In the genomic region with DNA sequence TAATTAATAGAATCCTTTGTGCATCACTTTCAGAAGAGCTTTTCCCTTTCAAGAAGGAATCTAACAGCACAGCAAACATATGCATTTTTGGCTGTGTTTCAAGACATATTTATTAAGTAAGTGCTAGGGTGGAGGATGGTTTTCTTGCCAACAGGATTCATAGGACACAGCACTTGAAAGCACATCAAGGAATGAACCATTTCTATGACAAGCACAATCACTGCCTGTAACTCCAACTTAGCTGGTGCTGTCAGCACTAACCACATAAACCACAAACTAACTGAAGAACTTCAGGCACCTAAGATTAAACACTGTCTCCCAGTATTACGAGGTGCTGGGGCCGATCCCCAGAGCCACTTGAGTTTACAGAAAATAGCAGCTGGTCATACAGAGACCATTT, we compare ENCODE assay signal across 10 cellular contexts. TPM values are rescaled to one million over a fixed set of nuclear protein-coding genes. Genes with fewer than 3 reads are reported as not detected.
DNase-seq lines count a peak whose midpoint lies in the region; ATAC-seq and TF ChIP-seq lines count a peak whose summit lies in the region.
"Had no signal": no experiment of that assay in that cellular context is flagged by ENCODE, and none has a peak within 500 bp of the region (broad histone marks: within the 10 kb centered on the region; RNA-seq: fewer than 3 reads in every experiment).

No MANE protein-coding gene starts in this region.

- H3K27me3 ChIP-seq in AG04450 (ENCODE audit: control insufficient read depth, insufficient read depth, low read length) (no peaks in the 10 kb centered on the region), Karpas-422 (ENCODE audit: low read length) (no peaks in the 10 kb centered on the region)
- H3K27me3 ChIP-seq in CD8-positive, alpha-beta T cell (ENCODE audit: insufficient read depth, low read length): no peaks in the 10 kb centered on the region

- H3K36me3 Mint-ChIP-seq in activated T-helper 17 cell treated with anti-CD3 and anti-CD28 coated beads, Interleukin-2, amount 50 U/mL, for 72 hours (ENCODE audit: low read depth): no peaks in the 10 kb centered on the region
- no peaks in the 10 kb centered on the region for H3K36me3 Mint-ChIP-seq in CD8-positive, alpha-beta T cell
- H3K36me3 Mint-ChIP-seq in T-helper 17 cell (ENCODE audit: low read depth): no peaks in the 10 kb centered on the region

- H3K27ac ChIP-seq in AG04450 (ENCODE audit: low read depth, low read length) (no peak overlapping the region), Karpas-422 (ENCODE audit: low read length) (no peak overlapping the region)
- no peak overlapping the region for H3K27ac ChIP-seq in CD8-positive, alpha-beta T cell (ENCODE audit: low read depth, low read length)

- H3K4me1 Mint-ChIP-seq in activated T-helper 17 cell treated with anti-CD3 and anti-CD28 coated beads, Interleukin-2, amount 50 U/mL, for 72 hours: no peaks in the 10 kb centered on the region
- H3K4me1 Mint-ChIP-seq in CD8-positive, alpha-beta T cell (ENCODE audit: low read depth): peaks cover 5% of the 10 kb centered on the region
- H3K4me1 Mint-ChIP-seq in T-helper 17 cell: peaks cover 3% of the 10 kb centered on the region

- H4K20me1 ChIP-seq in Karpas-422 (ENCODE audit: insufficient read depth, low read depth, low read length): no peaks in the 10 kb centered on the region

- no peaks in the 10 kb centered on the region for H3K36me3 ChIP-seq in Karpas-422 (ENCODE audit: insufficient read depth, low read length)
- H3K36me3 ChIP-seq in CD8-positive, alpha-beta T cell (ENCODE audit: insufficient read depth, low read length): no peaks in the 10 kb centered on the region

- intact Hi-C loops in CD8-positive, alpha-beta T cell (cut with DNase I, micrococcal nuclease): no loop called here

- H3K4me3 ChIP-seq in AG04450 (ENCODE audit: low read depth, low read length) (no peak overlapping the region), Karpas-422 (ENCODE audit: low read length) (no peak overlapping the region)
- no peak overlapping the region for H3K4me3 ChIP-seq in CD8-positive, alpha-beta T cell (ENCODE audit: low read depth, low read length)

- CTCF ChIA-PET in AG04450 (lab: Charles Lee): no interaction called here
- CTCF ChIA-PET in CD8-positive, alpha-beta T cell (lab: Charles Lee): no interaction called here

- H3K4me1 ChIP-seq in Karpas-422 (ENCODE audit: low read length): no peaks in the 10 kb centered on the region
- H3K4me1 ChIP-seq in CD8-positive, alpha-beta T cell (ENCODE audit: insufficient read depth, low read length): no peaks in the 10 kb centered on the region

- H3K27me3 Mint-ChIP-seq in activated T-helper 17 cell treated with anti-CD3 and anti-CD28 coated beads, Interleukin-2, amount 50 U/mL, for 72 hours: peaks cover 6% of the 10 kb centered on the region
- H3K27me3 Mint-ChIP-seq in CD8-positive, alpha-beta T cell (ENCODE audit: low read depth): peaks cover 14% of the 10 kb centered on the region
- peaks cover 17% of the 10 kb centered on the region for H3K27me3 Mint-ChIP-seq in T-helper 17 cell

- H3K27ac Mint-ChIP-seq in activated T-helper 17 cell treated with anti-CD3 and anti-CD28 coated beads, Interleukin-2, amount 50 U/mL, for 72 hours: no peak overlapping the region
- H3K27ac Mint-ChIP-seq in CD8-positive, alpha-beta T cell: no peak overlapping the region
- no peak overlapping the region for H3K27ac Mint-ChIP-seq in T-helper 17 cell

- ATAC-seq in activated T-helper 17 cell treated with anti-CD3 and anti-CD28 coated beads, Interleukin-2, amount 50 U/mL, for 72 hours (replicated peaks): peak; percentile 29
- no peak for ATAC-seq in CD8-positive, alpha-beta T cell
- ATAC-seq in HG03108 (IDR thresholded peaks at IDR 0.05; ENCODE audit: unreplicated experiment) (no peak), T-helper 17 cell (no peak)

- H3K4me3 Mint-ChIP-seq in activated T-helper 17 cell treated with anti-CD3 and anti-CD28 coated beads, Interleukin-2, amount 50 U/mL, for 72 hours: no peak overlapping the region
- no peak overlapping the region for H3K4me3 Mint-ChIP-seq in CD8-positive, alpha-beta T cell
- H3K4me3 Mint-ChIP-seq in T-helper 17 cell: no peak overlapping the region

- POLR2A ChIA-PET in AG04450 (lab: Yijun Ruan, JAX): interaction anchor here (0.9 kb wide), 1 partner anchor 145 kb away, joined by 3 read pairs; no protein-coding TSS in a partner anchor
- POLR2A ChIA-PET in CD8-positive, alpha-beta T cell (lab: Charles Lee): no interaction called here

- no peak overlapping the region for H3K4me2 ChIP-seq in Karpas-422 (ENCODE audit: low read depth, low read length, poor library complexity, severe bottlenecking)

- DNase-seq in AG04450 (ENCODE audit: low read depth, low spot score): peak; percentile 23
- DNase-seq in Karpas-422: peak; percentile 9
- DNase-seq in islet precursor cell: peak; percentile 76
- no peak for DNase-seq in CD8-positive, alpha-beta T cell
- DNase-seq in NCI-H1092 (lab: John Stamatoyannopoulos, UW): no peak
- no peak for DNase-seq in T-helper 17 cell
- DNase-seq: SHP77 treated with DMSO at 0.1 percent for 48 hours; stimulated activated CD4-positive, alpha-beta T cell treated with anti-CD3 and anti-CD28 coated beads, Interleukin-2, amount 100 ng/mL, for 48 hours had no signal

- no peak overlapping the region for H3K9ac ChIP-seq in Karpas-422 (ENCODE audit: low read length)

- no peaks in the 10 kb centered on the region for H3K79me2 ChIP-seq in Karpas-422 (ENCODE audit: low read length)

- H3K9me3 Mint-ChIP-seq in activated T-helper 17 cell treated with anti-CD3 and anti-CD28 coated beads, Interleukin-2, amount 50 U/mL, for 72 hours: no peaks in the 10 kb centered on the region
- no peaks in the 10 kb centered on the region for H3K9me3 Mint-ChIP-seq in CD8-positive, alpha-beta T cell

- H3K9me3 ChIP-seq in AG04450 (ENCODE audit: control insufficient read depth, insufficient read depth, low read length) (no peaks in the 10 kb centered on the region), Karpas-422 (ENCODE audit: low read length) (no peaks in the 10 kb centered on the region), T-helper 17 cell (ENCODE audit: control insufficient read depth, low read length, poor library complexity, severe bottlenecking) (no peaks in the 10 kb centered on the region)
- no peaks in the 10 kb centered on the region for H3K9me3 ChIP-seq in CD8-positive, alpha-beta T cell (ENCODE audit: low read length)

- H2AFZ ChIP-seq in Karpas-422 (ENCODE audit: low read length): no peak overlapping the region

- no peak for TF ChIP-seq CTCF in AG04450 (IDR thresholded peaks at IDR 0.05; ENCODE audit: low read depth, low read length)
- no peak for TF ChIP-seq CTCF in CD8-positive, alpha-beta T cell (IDR thresholded peaks at IDR 0.05)

- no peaks in the 10 kb centered on the region for H3K9me2 ChIP-seq in Karpas-422 (replicated peaks; ENCODE audit: insufficient read depth, low read length)

RNA-seq across cellular contexts. Expression of a gene that starts 35.5 kb away (rescaled TPM):
- 10.7 and 15.1 TPM in 2 replicates for polyA plus RNA-seq in AG04450 (2011; rRNA removed)
- 29.6 and 34.2 TPM in 2 replicates for polyA minus RNA-seq in AG04450 (2011; rRNA and poly(A)+ RNA removed)
- 25.6 and 27.7 TPM in 2 replicates for total RNA-seq in Karpas-422 (2014; rRNA removed; shearing (Covaris generic); ENCODE audit: low replicate concordance)
- under 1 TPM; 0.09 to 0.19 TPM for total RNA-seq in activated T-helper 17 cell treated with anti-CD3 and anti-CD28 coated beads, Interleukin-2, amount 50 U/mL, for 72 hours
- total RNA-seq in CD8-positive, alpha-beta T cell: under 1 TPM; 0.05 to 0.50 TPM
- total RNA-seq in T-helper 17 cell: under 1 TPM; 0.10 to 0.12 TPM

Comparison
In these comparisons a context has a peak if more than half of its experiments do, and no peak if none do; other contexts are left out.
1. DNase-seq: peak in AG04450 (single experiment), Karpas-422 (single experiment) and islet precursor cell (single experiment); none in CD8-positive, alpha-beta T cell (0 of 7), NCI-H1092 (single experiment) and T-helper 17 cell (0 of 3).
2. RNA of a gene that starts 35.5 kb away (total RNA-seq): 25.6 to 27.7 TPM in Karpas-422; 0.05 to 0.50 TPM in CD8-positive, alpha-beta T cell, 0.09 to 0.19 TPM in activated T-helper 17 cell treated with anti-CD3 and anti-CD28 coated beads, Interleukin-2, amount 50 U/mL, for 72 hours and 0.10 to 0.12 TPM in T-helper 17 cell; every median in the first group is over 10 times any median in the second.